ENCODE assay signal across 32 cellular contexts in the genomic region with DNA sequence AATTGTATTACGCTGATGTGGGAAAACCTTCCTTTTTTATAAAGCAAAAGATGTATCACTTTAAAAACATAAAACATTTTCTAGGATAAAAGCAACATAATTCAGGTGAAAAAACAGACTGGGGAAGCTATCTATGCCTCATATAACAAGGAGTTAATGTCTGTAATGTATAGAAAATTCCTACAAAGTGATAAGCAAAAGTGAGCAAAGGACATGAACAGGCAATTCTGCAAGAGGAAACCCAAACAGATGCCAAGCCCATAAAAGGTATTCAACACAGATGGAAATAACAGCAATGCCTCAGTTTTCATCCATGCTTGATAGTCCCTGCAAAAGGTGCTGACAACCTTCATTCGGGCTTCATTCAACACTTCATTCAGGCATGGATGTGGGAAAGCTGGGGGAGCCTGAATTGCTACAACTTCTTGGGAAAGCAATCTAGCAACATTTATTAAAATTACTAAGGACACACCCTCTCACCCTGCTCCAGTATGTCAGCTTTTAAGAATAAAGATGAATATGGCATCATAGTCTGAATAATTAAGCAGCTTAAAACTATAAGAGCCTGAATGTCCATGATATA.
"Had no signal": no experiment of that assay in that cellular context is flagged by ENCODE, and none has a peak within 500 bp of the region (broad histone marks: within the 10 kb centered on the region; RNA-seq: fewer than 3 reads in every experiment).

No MANE protein-coding gene starts in this region.

- H2AFZ ChIP-seq: neural progenitor cell had no signal

- H3K4me2 ChIP-seq: neural progenitor cell had no signal

- H3K27ac Mint-ChIP-seq: immature natural killer cell; mesothelial cell of epicardium; naive B cell; natural killer cell; nephron progenitor cell; neural progenitor cell; stimulated activated naive B cell treated with anti-CD40 and anti-IgM and Interleukin-4, amounts not matched to agents 10 μg/mL and 1 μg/mL and 100 μg/mL, for 72 hours had no signal

- H3K4me1 Mint-ChIP-seq: immature natural killer cell, natural killer cell, neural progenitor cell had no signal

- H3K4me3 ChIP-seq: left lung, lower lobe of right lung, neural progenitor cell, ovary, right atrium auricular region, skin epidermis, stomach, testis, thyroid gland, transverse colon, upper lobe of left lung, vagina had no signal

- H3K4me3 Mint-ChIP-seq: immature natural killer cell; mesothelial cell of epicardium; naive B cell; natural killer cell; nephron progenitor cell; neural progenitor cell; stimulated activated naive B cell treated with anti-CD40 and anti-IgM and Interleukin-4, amounts not matched to agents 10 μg/mL and 1 μg/mL and 100 μg/mL, for 72 hours had no signal

- DNase-seq: hypothalamus; immature natural killer cell; kidney; left colon; left lung; lower lobe of right lung; mammary epithelial cell; mesendoderm; naive B cell; natural killer cell; nephron progenitor cell; occipital lobe; ovary; stimulated activated CD4-positive, alpha-beta T cell treated with anti-CD3 and anti-CD28 coated beads, Interleukin-12 subunit alpha, Interleukin-12 subunit beta, amount 100 ng/mL, for 4 hours; stimulated activated CD4-positive, alpha-beta T cell treated with anti-CD3 and anti-CD28 coated beads, Interleukin-15, amount 100 ng/mL, for 24 hours; stimulated activated CD4-positive, alpha-beta T cell treated with anti-CD3 and anti-CD28 coated beads, Interleukin-2, amount 100 ng/mL, for 24 hours; stimulated activated CD4-positive, alpha-beta T cell treated with anti-CD3 and anti-CD28 coated beads, Interleukin-4, amount 100 ng/mL, for 1 hour; stimulated activated naive B cell treated with anti-CD40 and anti-IgM and Interleukin-4, amounts not matched to agents 10 μg/mL and 1 μg/mL and 100 μg/mL, for 72 hours; stimulated activated naive CD8-positive, alpha-beta T cell treated with anti-CD3 and anti-CD28 coated beads, Interleukin-15, Interleukin-2, amounts not matched to agents 100 U/mL and 50 U/mL, for 24 hours; stomach; testis; thyroid gland; transverse colon; upper lobe of left lung had no signal

- H3K27me3 ChIP-seq: left lung, neural progenitor cell, neutrophil, ovary, right atrium auricular region, stomach, testis, thyroid gland, transverse colon, upper lobe of left lung, vagina had no signal

- H3K27me3 Mint-ChIP-seq: progenitor cell of endocrine pancreas; stimulated activated naive B cell treated with anti-CD40 and anti-IgM and Interleukin-4, amounts not matched to agents 10 μg/mL and 1 μg/mL and 100 μg/mL, for 72 hours had no signal

- H3K9me3 ChIP-seq: neutrophil, ovary, testis, thyroid gland had no signal

- H3K27ac ChIP-seq: left lung, lower lobe of right lung, neural progenitor cell, neutrophil, ovary, right atrium auricular region, skin epidermis, stomach, testis, thyroid gland, transverse colon, upper lobe of left lung, vagina had no signal

- ATAC-seq: left colon; left lung; lower lobe of right lung; natural killer cell; sciatic nerve; stimulated activated naive B cell treated with anti-CD40 and anti-IgM and Interleukin-4, amounts not matched to agents 10 μg/mL and 1 μg/mL and 100 μg/mL, for 72 hours; stimulated activated naive CD8-positive, alpha-beta T cell treated with anti-CD3 and anti-CD28 coated beads, Interleukin-15, Interleukin-2, amounts not matched to agents 100 U/mL and 50 U/mL, for 24 hours had no signal

- H3K9ac ChIP-seq: neural progenitor cell had no signal

- H3K36me3 Mint-ChIP-seq: natural killer cell had no signal

- H3K36me3 ChIP-seq: neural progenitor cell, ovary, right atrium auricular region, thyroid gland, vagina had no signal

- H3K4me1 ChIP-seq: left lung, lower lobe of right lung, neural progenitor cell, right atrium auricular region, testis, transverse colon, vagina had no signal

- FAIRE-seq: kidney had no signal
